8 cellular contexts compared by ENCODE assay signal in the genomic region with DNA sequence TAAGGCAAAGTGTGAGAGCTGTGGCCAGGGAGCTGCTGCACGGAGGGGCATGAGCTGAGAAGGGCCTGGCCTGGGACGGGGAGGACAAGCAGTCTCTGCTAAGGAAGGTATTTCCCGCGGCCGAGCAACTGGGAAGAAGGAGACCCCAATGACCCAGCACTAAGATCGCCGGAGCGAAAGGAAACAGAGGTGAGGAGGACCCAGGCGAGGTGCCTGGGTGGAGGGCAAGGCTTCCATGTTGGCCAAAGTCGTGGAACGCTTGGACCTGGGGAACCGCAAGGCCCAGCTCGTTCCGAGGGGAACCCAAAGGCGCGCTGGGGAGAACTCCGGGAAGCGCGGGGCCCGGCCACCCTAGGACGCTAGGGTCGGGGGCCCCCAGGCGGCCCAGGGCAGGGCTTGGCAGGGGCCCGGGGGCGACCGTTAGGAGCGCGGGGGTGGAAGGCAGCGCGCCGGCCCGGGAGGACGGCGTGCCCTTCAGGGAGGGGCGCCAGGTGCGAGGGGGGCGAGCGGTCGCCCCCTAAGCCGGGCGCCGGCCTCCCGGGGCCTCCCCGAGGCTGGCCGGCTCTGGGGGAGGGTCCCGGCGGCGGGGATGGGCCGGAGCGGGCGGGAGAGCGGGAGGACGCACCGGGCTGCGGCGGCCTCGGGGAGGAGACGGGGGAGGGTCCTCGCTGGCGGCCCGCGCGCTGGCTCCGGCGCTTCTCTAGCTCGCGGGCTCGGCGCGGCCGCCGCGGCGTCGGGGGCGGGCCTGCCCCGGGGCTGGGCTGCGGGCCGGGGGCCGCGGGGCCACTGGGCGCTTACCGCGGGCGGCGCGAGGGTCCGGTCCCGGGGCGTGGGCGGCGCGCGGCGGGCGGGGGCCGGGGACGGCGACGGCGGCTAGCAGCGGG.
DNase-seq lines count a peak whose midpoint lies in the region; ATAC-seq lines count a peak whose summit lies in the region.

No MANE protein-coding gene starts in this region.

- H3K27me3 ChIP-seq in adipocyte (replicated peaks; ENCODE audit: control insufficient read depth, insufficient read depth, low read length) (no peaks in the 10 kb centered on the region), iPS-20b (ENCODE audit: insufficient read depth, low read length) (no peaks in the 10 kb centered on the region)

- no peaks in the 10 kb centered on the region for H3K9me3 ChIP-seq in adipocyte (ENCODE audit: control insufficient read depth, low read length)
- H3K9me3 ChIP-seq in iPS-20b (ENCODE audit: insufficient read depth, low read depth, low read length): no peaks in the 10 kb centered on the region

- no peaks in the 10 kb centered on the region for H3K36me3 ChIP-seq in adipocyte (ENCODE audit: control insufficient read depth, insufficient read depth, low read length, severe bottlenecking)
- H3K36me3 ChIP-seq in iPS-20b (ENCODE audit: insufficient read depth, low read depth, low read length): peaks cover 24% of the 10 kb centered on the region

- no peak for DNase-seq in activated CD4-positive, CD25-positive, alpha-beta regulatory T cell treated with anti-CD3 and anti-CD28 coated beads, Interleukin-2, amount 50 U/mL, for 72 hours
- peak; percentile 57 for DNase-seq in adipocyte (ENCODE audit: low read depth)
- no peak for DNase-seq in stimulated activated naive CD8-positive, alpha-beta T cell treated with anti-CD3 and anti-CD28 coated beads, Interleukin-15, amount 100 ng/mL, for 72 hours
- DNase-seq in activated CD8-positive, alpha-beta memory T cell treated with anti-CD3 and anti-CD28 coated beads, Interleukin-2, amount 50 U/mL, for 4 hours: no peak
- no peak for DNase-seq in SHP77 treated with DMSO at 0.1 percent for 48 hours (lab: John Stamatoyannopoulos, UW)

- H3K9ac ChIP-seq in adipocyte (ENCODE audit: low read length) (peak overlapping the region; percentile 91), iPS-20b (ENCODE audit: low read depth, low read length) (peak overlapping the region; percentile 97)

- H3K4me1 ChIP-seq in adipocyte (ENCODE audit: control insufficient read depth, insufficient read depth, low read length) (peaks cover 23% of the 10 kb centered on the region), iPS-20b (ENCODE audit: insufficient read depth, low read length) (peaks cover 14% of the 10 kb centered on the region)

- H3K4me3 ChIP-seq in adipocyte (ENCODE audit: low read length) (peak overlapping the region; percentile 90), iPS-20b (ENCODE audit: low read length) (peak overlapping the region; percentile 93)

- H3K27ac Mint-ChIP-seq in stimulated activated naive CD8-positive, alpha-beta T cell treated with anti-CD3 and anti-CD28 coated beads, Interleukin-15, amount 100 ng/mL, for 72 hours: peak overlapping the region; percentile 97 to 98

- H3K27ac ChIP-seq in iPS-20b (ENCODE audit: low read length): peak overlapping the region; percentile 81

- peak; percentile 35 to 39 for ATAC-seq in activated CD4-positive, CD25-positive, alpha-beta regulatory T cell treated with anti-CD3 and anti-CD28 coated beads, Interleukin-2, amount 50 U/mL, for 24 hours
- ATAC-seq in HG03135 (IDR thresholded peaks at IDR 0.05; ENCODE audit: unreplicated experiment): peak; percentile 14
- peak; percentile 62 for ATAC-seq in stimulated activated naive CD8-positive, alpha-beta T cell treated with anti-CD3 and anti-CD28 coated beads, Interleukin-15, amount 100 ng/mL, for 72 hours

- H3K4me3 Mint-ChIP-seq in stimulated activated naive CD8-positive, alpha-beta T cell treated with anti-CD3 and anti-CD28 coated beads, Interleukin-15, amount 100 ng/mL, for 72 hours: peak overlapping the region; percentile 96 to 97

- no peaks in the 10 kb centered on the region for H3K27me3 Mint-ChIP-seq in stimulated activated naive CD8-positive, alpha-beta T cell treated with anti-CD3 and anti-CD28 coated beads, Interleukin-15, amount 100 ng/mL, for 72 hours

- no peaks in the 10 kb centered on the region for H3K9me3 Mint-ChIP-seq in stimulated activated naive CD8-positive, alpha-beta T cell treated with anti-CD3 and anti-CD28 coated beads, Interleukin-15, amount 100 ng/mL, for 72 hours

- H3K4me1 Mint-ChIP-seq in stimulated activated naive CD8-positive, alpha-beta T cell treated with anti-CD3 and anti-CD28 coated beads, Interleukin-15, amount 100 ng/mL, for 72 hours: peaks cover 55% of the 10 kb centered on the region
